8 cellular contexts compared by ENCODE assay signal in genomic region chr19:4399871-4400768, GRCh38. TPM values are rescaled to one million over a fixed set of nuclear protein-coding genes. Genes with fewer than 3 reads are reported as not detected.
DNase-seq lines count a peak whose midpoint lies in the region; ATAC-seq and TF ChIP-seq lines count a peak whose summit lies in the region.

SH3GL1 (minus strand) TSS chr19:4400547; CDS start chr19:4400368, 179 bp downstream.

- peaks cover 60% of the 10 kb centered on the region for H3K4me1 Mint-ChIP-seq in activated naive CD8-positive, alpha-beta T cell (ENCODE audit: low read depth)

- H3K36me3 ChIP-seq in parathyroid adenoma (ENCODE audit: control insufficient read depth, insufficient read depth, low read length) (no peaks in the 10 kb centered on the region), tibial artery (peaks cover 0 to 8% (median 6%) of the 10 kb centered on the region in 3 donors)

- H3K27me3 Mint-ChIP-seq in activated naive CD8-positive, alpha-beta T cell: no peaks in the 10 kb centered on the region

- no peaks in the 10 kb centered on the region for H3K9me3 Mint-ChIP-seq in activated naive CD8-positive, alpha-beta T cell (ENCODE audit: low read depth)

- peak within 1 kb of the TSS; percentile 96 for H3K4me2 ChIP-seq in parathyroid adenoma (ENCODE audit: low read length)

- TF ChIP-seq CTCF in GM12865 (IDR thresholded peaks at IDR 0.05; ENCODE audit: insufficient read depth, low read depth, low read length, missing control alignments): peak; percentile 92
- peak; percentile 88 for TF ChIP-seq CTCF in parathyroid adenoma (IDR thresholded peaks at IDR 0.05)
- TF ChIP-seq CTCF in tibial artery (IDR thresholded peaks at IDR 0.05): peak; percentile 90 to 99

- peaks cover 16% of the 10 kb centered on the region for H3K4me1 ChIP-seq in parathyroid adenoma
- H3K4me1 ChIP-seq in tibial artery: peaks cover 6 to 54% (median 38%) of the 10 kb centered on the region in 4 donors

- H3K27ac ChIP-seq in parathyroid adenoma (peak within 1 kb of the TSS; percentile 85), tibial artery (peak within 1 kb of the TSS; percentile 90 to 98)

- H3K36me3 Mint-ChIP-seq in activated naive CD8-positive, alpha-beta T cell: peaks cover 6% of the 10 kb centered on the region

- peak within 1 kb of the TSS; percentile 93 for H3K4me3 Mint-ChIP-seq in activated naive CD8-positive, alpha-beta T cell

- H3K9me3 ChIP-seq in parathyroid adenoma (ENCODE audit: control insufficient read depth, low read length) (no peaks in the 10 kb centered on the region), tibial artery (no peaks in the 10 kb centered on the region)

- H3K4me3 ChIP-seq in GM12865 (ENCODE audit: low read depth, low read length) (peak within 1 kb of the TSS; percentile 92), parathyroid adenoma (ENCODE audit: low read depth, low read length) (peak within 1 kb of the TSS; percentile 75), tibial artery (peak within 1 kb of the TSS; percentile 87 to 98)

- H2AFZ ChIP-seq in parathyroid adenoma: peak within 1 kb of the TSS; percentile 68

- H3K79me2 ChIP-seq in parathyroid adenoma: peaks cover 50% of the 10 kb centered on the region

- intact Hi-C loops in Right ventricle myocardium inferior (cut with DNase I): loop anchor here (1.0 to 5.0 kb wide), 4 partner anchors 25 to 153 kb away; partner anchors contain the start of genes HDGFL2, MPND and YJU2
- intact Hi-C loops in tibial artery (cut with DNase I; ENCODE audit: low total_unique reads): loop anchor here (2.0 to 10.0 kb wide), 3 partner anchors 25 to 135 kb away; partner anchors contain the start of gene MPND

- H3K27ac Mint-ChIP-seq in activated naive CD8-positive, alpha-beta T cell: peak within 1 kb of the TSS; percentile 98

- DNase-seq in GM12865 (ENCODE audit: low read depth): peak; percentile 96
- DNase-seq in NCI-H1092 treated with DMSO at 0.1 percent for 48 hours (lab: John Stamatoyannopoulos, UW): peak; percentile 95
- DNase-seq in SKM-1 treated with dmso at 0.1 percent for 144 hours (lab: John Stamatoyannopoulos, UW; ENCODE audit: unreplicated experiment): peak; percentile 95
- peak; percentile 94 for DNase-seq in Right ventricle myocardium inferior (ENCODE audit: missing footprints)
- DNase-seq in tibial artery: peak; percentile 88 to 97

- no peaks in the 10 kb centered on the region for H3K27me3 ChIP-seq in parathyroid adenoma (ENCODE audit: control insufficient read depth, insufficient read depth, low read length)
- H3K27me3 ChIP-seq in tibial artery: no peaks in the 10 kb centered on the region

- ATAC-seq in HG02623 (IDR thresholded peaks at IDR 0.05; ENCODE audit: unreplicated experiment) (peak; percentile 60), Right ventricle myocardium inferior (peak; percentile 69)

- H3K9ac ChIP-seq in parathyroid adenoma: peak within 1 kb of the TSS; percentile 68

RNA-seq across cellular contexts. Expression of gene SH3GL1, which starts in this region (rescaled TPM):
- 22.0 TPM for total RNA-seq in Right ventricle myocardium inferior

Comparison
In these comparisons a context has a peak if more than half of its experiments do, and no peak if none do; other contexts are left out.
1. Peak in every context shown above with its lines: DNase-seq, ATAC-seq, H3K4me3 ChIP-seq and H3K27ac ChIP-seq.